13 cellular contexts compared by ENCODE assay signal in the genomic region with DNA sequence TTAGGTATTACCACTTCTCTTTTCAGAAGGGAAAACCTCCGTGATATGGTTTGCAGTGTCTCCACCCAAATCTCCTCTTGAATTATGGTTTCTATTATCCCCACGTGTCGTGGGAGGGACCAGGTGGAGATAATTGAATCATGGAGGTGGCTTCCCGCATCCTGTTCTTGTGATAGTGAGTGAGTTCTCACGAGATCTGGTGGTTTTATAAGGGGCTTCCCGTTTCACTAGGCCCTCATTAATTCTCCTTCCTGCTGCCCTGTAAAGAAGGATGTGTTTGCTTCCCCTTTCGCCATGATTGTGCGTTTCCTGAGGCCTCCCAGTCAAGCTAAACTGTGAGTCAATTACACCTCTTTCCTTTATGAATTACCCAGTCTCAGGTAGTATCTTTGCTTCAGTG.
"Had no signal": no experiment of that assay in that cellular context is flagged by ENCODE, and none has a peak within 500 bp of the region (broad histone marks: within the 10 kb centered on the region; RNA-seq: fewer than 3 reads in every experiment).

No MANE protein-coding gene starts in this region.

- H3K4me3 Mint-ChIP-seq: activated CD4-positive, alpha-beta memory T cell treated with anti-CD3 and anti-CD28 coated beads for 36 hours; activated T-cell treated with anti-CD3 and anti-CD28 coated beads, Interleukin-2, amount 50 U/mL, for 24 hours; stimulated activated naive CD8-positive, alpha-beta T cell treated with anti-CD3 and anti-CD28 coated beads, Interleukin-15, amount 100 ng/mL, for 72 hours had no signal

- H3K4me1 Mint-ChIP-seq: stimulated activated naive CD8-positive, alpha-beta T cell treated with anti-CD3 and anti-CD28 coated beads, Interleukin-15, amount 100 ng/mL, for 72 hours had no signal

- H3K9me3 ChIP-seq: gastroesophageal sphincter, ovary, right lobe of liver had no signal

- ATAC-seq: gastroesophageal sphincter; heart right ventricle; left colon; right lobe of liver; stimulated activated naive CD8-positive, alpha-beta T cell treated with anti-CD3 and anti-CD28 coated beads, Interleukin-15, amount 100 ng/mL, for 72 hours had no signal

- H3K36me3 ChIP-seq: gastroesophageal sphincter, heart right ventricle, ovary, right lobe of liver, WERI-Rb-1 had no signal

- H3K4me1 ChIP-seq: gastroesophageal sphincter, heart right ventricle, right lobe of liver had no signal

- H3K27me3 ChIP-seq: gastroesophageal sphincter, heart right ventricle, ovary, right lobe of liver had no signal

- DNase-seq: activated CD4-positive, alpha-beta memory T cell treated with anti-CD3 and anti-CD28 coated beads for 36 hours; activated naive CD4-positive, alpha-beta T cell treated with anti-CD3 and anti-CD28 coated beads, Interleukin-2, amount 50 U/mL, for 16 hours; activated T-cell treated with anti-CD3 and anti-CD28 coated beads, Interleukin-2, amount 50 U/mL, for 24 hours; erythroblast; heart right ventricle; left colon; midbrain; ovary; right lobe of liver; stimulated activated naive CD8-positive, alpha-beta T cell treated with anti-CD3 and anti-CD28 coated beads, Interleukin-15, amount 100 ng/mL, for 72 hours; WERI-Rb-1 had no signal

- H3K27me3 Mint-ChIP-seq: activated CD4-positive, alpha-beta memory T cell treated with anti-CD3 and anti-CD28 coated beads for 36 hours; activated T-cell treated with anti-CD3 and anti-CD28 coated beads, Interleukin-2, amount 50 U/mL, for 24 hours; stimulated activated naive CD8-positive, alpha-beta T cell treated with anti-CD3 and anti-CD28 coated beads, Interleukin-15, amount 100 ng/mL, for 72 hours had no signal

- H3K27ac Mint-ChIP-seq: activated CD4-positive, alpha-beta memory T cell treated with anti-CD3 and anti-CD28 coated beads for 36 hours; activated T-cell treated with anti-CD3 and anti-CD28 coated beads, Interleukin-2, amount 50 U/mL, for 24 hours; stimulated activated naive CD8-positive, alpha-beta T cell treated with anti-CD3 and anti-CD28 coated beads, Interleukin-15, amount 100 ng/mL, for 72 hours had no signal

- H3K4me3 ChIP-seq: gastroesophageal sphincter, heart right ventricle, lung, ovary, right lobe of liver had no signal

- H3K27ac ChIP-seq: gastroesophageal sphincter, heart right ventricle, ovary, right lobe of liver, WERI-Rb-1 had no signal

- H3K36me3 Mint-ChIP-seq: activated CD4-positive, alpha-beta memory T cell treated with anti-CD3 and anti-CD28 coated beads for 36 hours had no signal
